In genomic region chr5:91129748-91130147, GRCh38 we compare ENCODE assay signal across 17 cellular contexts.
"Had no signal": no experiment of that assay in that cellular context is flagged by ENCODE, and none has a peak within 500 bp of the region (broad histone marks: within the 10 kb centered on the region; RNA-seq: fewer than 3 reads in every experiment).

No MANE protein-coding gene starts in this region.

- H3K9me3 Mint-ChIP-seq: endodermal cell had no signal

- H3K4me3 Mint-ChIP-seq: endodermal cell; naive thymus-derived CD8-positive, alpha-beta T cell had no signal

- H3K27ac ChIP-seq: neutrophil, thoracic aorta had no signal

- H3K36me3 ChIP-seq: heart left ventricle, neutrophil, stomach, thoracic aorta had no signal

- H3K27me3 ChIP-seq: heart left ventricle, neutrophil, stomach had no signal

- DNase-seq: dermis blood vessel endothelial cell; endodermal cell; erythroblast; heart left ventricle; islet precursor cell; mammary epithelial cell; mucosa of descending colon; naive thymus-derived CD8-positive, alpha-beta T cell; posterior cingulate gyrus; stimulated activated CD4-positive, alpha-beta T cell treated with anti-CD3 and anti-CD28 coated beads, Interleukin-12 subunit alpha, Interleukin-12 subunit beta, amount 100 ng/mL, for 4 hours; stimulated activated naive CD4-positive, alpha-beta T cell; stomach; substantia nigra; trophoblast cell had no signal

- H3K27ac Mint-ChIP-seq: endodermal cell; naive thymus-derived CD8-positive, alpha-beta T cell had no signal

- H3K4me3 ChIP-seq: heart left ventricle, mucosa of descending colon, skin epidermis, stomach, thoracic aorta had no signal

- H3K4me1 Mint-ChIP-seq: endodermal cell; naive thymus-derived CD8-positive, alpha-beta T cell had no signal

- H3K36me3 Mint-ChIP-seq: naive thymus-derived CD8-positive, alpha-beta T cell had no signal

- H3K9me3 ChIP-seq: heart left ventricle, mucosa of descending colon, neutrophil, stomach, thoracic aorta had no signal
